ENCODE assay signal across 7 cellular contexts in genomic region chr3:130961458-130961857, GRCh38.
"Had no signal": no experiment of that assay in that cellular context is flagged by ENCODE, and none has a peak within 500 bp of the region (broad histone marks: within the 10 kb centered on the region; RNA-seq: fewer than 3 reads in every experiment).

No MANE protein-coding gene starts in this region.

- FAIRE-seq: H1, H54, HTR-8/SVneo had no signal

- H3K4me3 ChIP-seq: GM23338 had no signal

- ATAC-seq: GM23338 had no signal

- DNase-seq: H9, HCEC 1CT, KG1 had no signal

- H3K4me2 ChIP-seq: GM23338 had no signal

- H2AFZ ChIP-seq: GM23338 had no signal
